17 cellular contexts compared by ENCODE assay signal in the genomic region with DNA sequence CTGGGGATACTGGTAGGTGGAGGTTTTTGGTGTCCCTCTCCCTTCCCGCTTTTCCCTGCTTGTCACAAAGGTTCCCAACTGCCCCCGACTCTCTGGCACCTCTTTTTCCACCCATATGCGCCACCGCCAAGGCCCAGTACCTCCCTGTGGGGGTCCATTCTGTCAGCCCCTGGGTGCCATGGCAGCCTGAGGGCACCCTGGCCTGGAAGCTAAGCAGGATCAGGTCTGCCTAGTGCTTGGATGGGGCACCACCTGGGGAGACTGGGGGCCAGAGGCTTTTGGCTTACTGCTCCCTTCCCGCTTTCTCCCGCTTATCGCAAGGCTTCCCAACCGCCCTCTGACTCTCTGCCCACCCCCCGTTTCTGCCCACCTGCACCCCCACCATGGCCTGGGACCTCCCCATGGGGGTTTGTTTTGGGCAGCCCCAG.
"Had no signal": no experiment of that assay in that cellular context is flagged by ENCODE, and none has a peak within 500 bp of the region (broad histone marks: within the 10 kb centered on the region; RNA-seq: fewer than 3 reads in every experiment).

No MANE protein-coding gene starts in this region.

- H3K9me3 ChIP-seq: lower lobe of right lung, prostate gland, right lobe of liver, uterus had no signal

- H3K27me3 ChIP-seq: heart left ventricle, right lobe of liver, spleen, tibial artery, upper lobe of left lung, uterus had no signal

- ATAC-seq: heart left ventricle; lower lobe of right lung; stimulated activated memory B cell treated with anti-CD40 and anti-IgM and Interleukin-4, amounts not matched to agents 10 μg/mL and 1 μg/mL and 100 μg/mL, for 72 hours had no signal

- H3K27ac ChIP-seq: heart left ventricle, left ventricle myocardium inferior, lower lobe of right lung, parathyroid adenoma, prostate gland, right lobe of liver, spleen, tibial artery, upper lobe of left lung, uterus had no signal

- H3K4me1 ChIP-seq: heart left ventricle, left ventricle myocardium inferior, lower lobe of right lung, parathyroid adenoma, prostate gland, right lobe of liver, spleen, tibial artery, upper lobe of left lung, uterus had no signal

- DNase-seq: dermis blood vessel endothelial cell; heart left ventricle; hippocampal formation; left ventricle myocardium inferior; lower lobe of right lung; naive B cell; spleen; stimulated activated CD4-positive, alpha-beta T cell treated with anti-CD3 and anti-CD28 coated beads, Interleukin-15, amount 100 ng/mL, for 24 hours; stimulated activated CD4-positive, alpha-beta T cell treated with anti-CD3 and anti-CD28 coated beads, Interleukin-1b, Interleukin-23, amount 100 ng/mL, for 48 hours; stimulated activated CD4-positive, alpha-beta T cell treated with anti-CD3 and anti-CD28 coated beads, Interleukin-4, amount 100 ng/mL, for 24 hours; tibial artery; uterus had no signal

- H3K4me3 ChIP-seq: heart left ventricle, left ventricle myocardium inferior, lower lobe of right lung, prostate gland, right lobe of liver, spleen, tibial artery, upper lobe of left lung, uterus had no signal

- H2AFZ ChIP-seq: parathyroid adenoma had no signal

- H3K79me2 ChIP-seq: parathyroid adenoma had no signal

- H3K36me3 ChIP-seq: heart left ventricle, left ventricle myocardium inferior, lower lobe of right lung, prostate gland, right lobe of liver, spleen, tibial artery, upper lobe of left lung, uterus had no signal

- H3K9ac ChIP-seq: parathyroid adenoma had no signal
